ENCODE assay signal across 1 cellular context in genomic region chrX:150332023-150332422, GRCh38.
TF ChIP-seq lines count a peak whose summit lies in the region.

No MANE protein-coding gene starts in this region.

TF ChIP-seq in HEK293, 187 proteins besides CTCF, POLR2A, EP300 and RAD21 (continued from another document):
- TF ChIP-seq ZNF280D (tag by site-specific recombination; IDR thresholded peaks at IDR 0.05) (no peak), PATZ1 (tag by site-specific recombination; IDR thresholded peaks at IDR 0.05) (no peak), RBAK (tag by site-specific recombination; IDR thresholded peaks at IDR 0.05) (no peak), ZFP69B (tag by site-specific recombination; IDR thresholded peaks at IDR 0.05) (peak; percentile 60; the same call in 1 of the 2 replicates), HOXC10 (CRISPR knock-in tag; IDR thresholded peaks at IDR 0.05) (no peak), ZNF354C (tag by site-specific recombination; IDR thresholded peaks at IDR 0.05; ENCODE audit: borderline replicate concordance, low read depth) (no peak), ZFP37 (tag by site-specific recombination; IDR thresholded peaks at IDR 0.05) (no peak), ZNF341 (tag by site-specific recombination; IDR thresholded peaks at IDR 0.05; ENCODE audit: low read depth) (no peak), MYNN (tag by site-specific recombination; IDR thresholded peaks at IDR 0.05; ENCODE audit: borderline replicate concordance) (no peak), ZNF629 (tag by site-specific recombination; IDR thresholded peaks at IDR 0.05) (peak; percentile 57), ZNF792 (tag by site-specific recombination; IDR thresholded peaks at IDR 0.05) (no peak), ZNF426 (tag by site-specific recombination; IDR thresholded peaks at IDR 0.05) (no peak), ZBTB44 (tag by site-specific recombination; IDR thresholded peaks at IDR 0.05) (no peak), ZBTB48 (tag by site-specific recombination; IDR thresholded peaks at IDR 0.05) (no peak)
- TF ChIP-seq, protein P1, sequence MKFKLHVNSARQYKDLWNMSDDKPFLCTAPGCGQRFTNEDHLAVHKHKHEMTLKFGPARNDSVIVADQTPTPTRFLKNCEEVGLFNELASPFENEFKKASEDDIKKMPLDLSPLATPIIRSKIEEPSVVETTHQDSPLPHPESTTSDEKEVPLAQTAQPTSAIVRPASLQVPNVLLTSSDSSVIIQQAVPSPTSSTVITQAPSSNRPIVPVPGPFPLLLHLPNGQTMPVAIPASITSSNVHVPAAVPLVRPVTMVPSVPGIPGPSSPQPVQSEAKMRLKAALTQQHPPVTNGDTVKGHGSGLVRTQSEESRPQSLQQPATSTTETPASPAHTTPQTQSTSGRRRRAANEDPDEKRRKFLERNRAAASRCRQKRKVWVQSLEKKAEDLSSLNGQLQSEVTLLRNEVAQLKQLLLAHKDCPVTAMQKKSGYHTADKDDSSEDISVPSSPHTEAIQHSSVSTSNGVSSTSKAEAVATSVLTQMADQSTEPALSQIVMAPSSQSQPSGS (tag by site-specific recombination; IDR thresholded peaks at IDR 0.05; ENCODE audit: low read depth): 0 out of 2 replicates have a peak, but pooled peaks have one; percentile 11
- TF ChIP-seq, protein P2, sequence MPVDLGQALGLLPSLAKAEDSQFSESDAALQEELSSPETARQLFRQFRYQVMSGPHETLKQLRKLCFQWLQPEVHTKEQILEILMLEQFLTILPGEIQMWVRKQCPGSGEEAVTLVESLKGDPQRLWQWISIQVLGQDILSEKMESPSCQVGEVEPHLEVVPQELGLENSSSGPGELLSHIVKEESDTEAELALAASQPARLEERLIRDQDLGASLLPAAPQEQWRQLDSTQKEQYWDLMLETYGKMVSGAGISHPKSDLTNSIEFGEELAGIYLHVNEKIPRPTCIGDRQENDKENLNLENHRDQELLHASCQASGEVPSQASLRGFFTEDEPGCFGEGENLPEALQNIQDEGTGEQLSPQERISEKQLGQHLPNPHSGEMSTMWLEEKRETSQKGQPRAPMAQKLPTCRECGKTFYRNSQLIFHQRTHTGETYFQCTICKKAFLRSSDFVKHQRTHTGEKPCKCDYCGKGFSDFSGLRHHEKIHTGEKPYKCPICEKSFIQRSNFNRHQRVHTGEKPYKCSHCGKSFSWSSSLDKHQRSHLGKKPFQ (tag by site-specific recombination; IDR thresholded peaks at IDR 0.05): no peak
TF ChIP-seq in HEK293: peak in this region for 4.
